8 cellular contexts compared by ENCODE assay signal in genomic region chr17:40355123-40355803, GRCh38. TPM values are rescaled to one million over a fixed set of nuclear protein-coding genes. Genes with fewer than 3 reads are reported as not detected.
DNase-seq lines count a peak whose midpoint lies in the region; ATAC-seq and TF ChIP-seq lines count a peak whose summit lies in the region.

No MANE protein-coding gene starts in this region.

- ATAC-seq in stimulated activated naive CD8-positive, alpha-beta T cell treated with anti-CD3 and anti-CD28 coated beads, Interleukin-15, amount 100 ng/mL, for 72 hours, result peak; percentile 75
- ATAC-seq in HG02623 (IDR thresholded peaks at IDR 0.05; ENCODE audit: unreplicated experiment), result no peak

- no peak for TF ChIP-seq POLR2A in erythroblast (IDR thresholded peaks at IDR 0.05; ENCODE audit: low read length)

- H3K9me3 Mint-ChIP-seq in neural crest cell, result no peaks in the 10 kb centered on the region
- no peaks in the 10 kb centered on the region for H3K9me3 Mint-ChIP-seq in stimulated activated naive CD8-positive, alpha-beta T cell treated with anti-CD3 and anti-CD28 coated beads, Interleukin-15, amount 100 ng/mL, for 72 hours

- peaks cover 47% of the 10 kb centered on the region for H3K4me1 Mint-ChIP-seq in neural crest cell
- H3K4me1 Mint-ChIP-seq in stimulated activated naive CD8-positive, alpha-beta T cell treated with anti-CD3 and anti-CD28 coated beads, Interleukin-15, amount 100 ng/mL, for 72 hours, result peaks cover 64% of the 10 kb centered on the region

- peak; percentile 97 for TF ChIP-seq CTCF in neural crest cell (conservative IDR thresholded peaks at IDR 0.05)

- H3K27me3 Mint-ChIP-seq in neural crest cell (ENCODE audit: low read depth), result peaks cover 6% of the 10 kb centered on the region
- H3K27me3 Mint-ChIP-seq in stimulated activated naive CD8-positive, alpha-beta T cell treated with anti-CD3 and anti-CD28 coated beads, Interleukin-15, amount 100 ng/mL, for 72 hours, result peaks cover 6% of the 10 kb centered on the region

- peaks cover 7% of the 10 kb centered on the region for H3K36me3 Mint-ChIP-seq in neural crest cell (ENCODE audit: low read depth)

- H3K27ac Mint-ChIP-seq in neural crest cell (ENCODE audit: unreplicated experiment), result peak overlapping the region; percentile 78
- peak overlapping the region in 1 of 2 donors; percentile 74 for H3K27ac Mint-ChIP-seq in stimulated activated naive CD8-positive, alpha-beta T cell treated with anti-CD3 and anti-CD28 coated beads, Interleukin-15, amount 100 ng/mL, for 72 hours

- peak overlapping the region; percentile 78 for H3K4me3 Mint-ChIP-seq in neural crest cell
- no peak overlapping the region for H3K4me3 Mint-ChIP-seq in stimulated activated naive CD8-positive, alpha-beta T cell treated with anti-CD3 and anti-CD28 coated beads, Interleukin-15, amount 100 ng/mL, for 72 hours

- peak; percentile 24 for DNase-seq in NK-92 treated with Interleukin-12 subunit alpha and Interleukin-12 subunit beta, amount 100 ng/mL, for 24 hours (lab: John Stamatoyannopoulos, UW)
- DNase-seq in NK-92 (lab: John Stamatoyannopoulos, UW; ENCODE audit: unreplicated experiment) (no peak), NCI-H69 (lab: John Stamatoyannopoulos, UW) (peak; percentile 41), activated T-cell treated with anti-CD3 and anti-CD28 coated beads for 1 hour (ENCODE audit: low read depth) (peak; percentile 75), erythroblast (lab: John Stamatoyannopoulos, UW) (peak; percentile 67 to 83), neural crest cell (ENCODE audit: low read depth, low spot score) (peak; percentile 91)
- peak; percentile 81 to 83 for DNase-seq in stimulated activated naive CD8-positive, alpha-beta T cell treated with anti-CD3 and anti-CD28 coated beads, Interleukin-15, amount 100 ng/mL, for 72 hours

RNA-seq across cellular contexts. Expression of gene GJD3, which starts 9.3 kb away (rescaled TPM):
- total RNA-seq in neural crest cell, result 0.34 TPM in 1 of 2 replicates, not detected in the other

RNA-seq across cellular contexts. Expression of gene RARA, which starts 46.3 kb away (rescaled TPM):
- 22.3 and 25.9 TPM in 2 replicates for total RNA-seq in neural crest cell
